In the genomic region with DNA sequence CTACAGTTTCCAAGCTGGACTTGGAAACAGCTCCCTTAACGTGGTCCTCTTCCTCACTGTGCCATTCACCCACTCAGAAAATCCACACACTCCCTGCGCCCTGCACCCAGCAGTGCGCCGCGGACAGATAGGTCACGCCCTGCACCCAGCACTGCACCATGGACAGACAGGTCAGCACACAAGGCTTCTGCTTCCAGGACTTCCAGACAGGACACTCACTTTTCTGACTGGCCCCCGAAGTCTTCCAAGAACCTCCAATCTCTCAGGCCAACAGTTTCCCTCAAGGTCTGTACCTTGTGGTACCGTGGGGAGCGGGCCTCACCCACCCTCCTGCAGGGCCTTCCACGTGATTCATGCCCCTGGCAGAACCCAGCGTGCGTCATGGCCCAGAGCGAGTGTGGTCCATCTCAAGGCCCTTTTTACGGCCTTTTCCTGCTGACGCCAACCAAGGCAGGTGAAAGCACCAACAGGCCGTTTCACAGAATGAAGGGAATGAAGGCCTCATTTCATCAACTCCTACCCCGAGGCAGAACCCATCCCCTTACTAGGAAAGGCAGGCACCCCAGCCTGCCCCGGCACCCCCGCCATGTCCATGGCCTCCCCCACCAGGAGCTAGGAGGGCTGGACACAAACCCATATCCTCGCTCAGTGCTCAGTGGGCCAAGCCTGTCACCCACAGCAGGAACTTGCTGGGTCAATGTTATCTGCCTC, we compare ENCODE assay signal across 21 cellular contexts. TPM values are rescaled to one million over a fixed set of nuclear protein-coding genes. Genes with fewer than 3 reads are reported as not detected.
DNase-seq lines count a peak whose midpoint lies in the region; ATAC-seq and TF ChIP-seq lines count a peak whose summit lies in the region.
"Had no signal": no experiment of that assay in that cellular context is flagged by ENCODE, and none has a peak within 500 bp of the region (broad histone marks: within the 10 kb centered on the region; RNA-seq: fewer than 3 reads in every experiment).

No MANE protein-coding gene starts in this region.

- no peak overlapping the region for H3T11ph ChIP-seq in H9 (ENCODE audit: low read length)

- H3K27ac ChIP-seq in H9 (ENCODE audit: insufficient read length, low read depth, low read length), result no peak overlapping the region
- peak overlapping the region; percentile 58 to 84 (median 69) for H3K27ac ChIP-seq in right lobe of liver
- no peak overlapping the region for H3K27ac ChIP-seq in sigmoid colon
- H3K27ac ChIP-seq: dorsolateral prefrontal cortex, epithelial cell of prostate, neural progenitor cell had no signal

- no peak overlapping the region for H2BK12ac ChIP-seq in H9 (ENCODE audit: insufficient read length, low read depth, low read length)

- no peak overlapping the region for H3K23ac ChIP-seq in H9 (ENCODE audit: insufficient read length, low read depth, low read length)

- no peak overlapping the region for H2AFZ ChIP-seq in H9 (ENCODE audit: low read length)
- H2AFZ ChIP-seq: neural progenitor cell had no signal

- no peak overlapping the region for H3K4me2 ChIP-seq in H9 (ENCODE audit: insufficient read depth, insufficient read length, low read length)
- H3K4me2 ChIP-seq: neural progenitor cell had no signal

- no peak overlapping the region for H2AK5ac ChIP-seq in H9 (ENCODE audit: insufficient read length, low read length)

- peak overlapping the region; percentile 46 to 86 (median 68); a peak in 3 of 7 replicates for H3K27ac Mint-ChIP-seq in H9
- no peak overlapping the region for H3K27ac Mint-ChIP-seq in MCF 10A (ENCODE audit: low read depth, unreplicated experiment)
- H3K27ac Mint-ChIP-seq: neural progenitor cell had no signal

- intact Hi-C loops in right lobe of liver (cut with DNase I) (loop anchor here in 1 of 2 donors (10.0 kb wide), 1 partner anchor 90 kb away; no protein-coding TSS in a partner anchor), sigmoid colon (cut with DNase I) (no loop called here), MCF 10A (cut with micrococcal nuclease) (no loop called here)

- H2BK15ac ChIP-seq in H9 (ENCODE audit: low read depth, low read length), result no peak overlapping the region

- POLR2A ChIA-PET in MCF 10A (lab: Yijun Ruan, JAX), result interaction anchor here (0.6 kb wide), 1 partner anchor 17 kb away, joined by 3 read pairs; no protein-coding TSS in a partner anchor

- H3K14ac ChIP-seq in H9 (ENCODE audit: insufficient read depth, low read length), result no peak overlapping the region

- H3K79me1 ChIP-seq in H9 (ENCODE audit: insufficient read depth, low read depth, low read length, poor library complexity, severe bottlenecking), result no peaks in the 10 kb centered on the region

- H4K5ac ChIP-seq in H9 (ENCODE audit: insufficient read length, low read depth, low read length), result no peak overlapping the region

- no peaks in the 10 kb centered on the region for H3K27me3 Mint-ChIP-seq in H9 (ENCODE audit: low read depth)
- H3K27me3 Mint-ChIP-seq in MCF 10A (ENCODE audit: insufficient read depth, unreplicated experiment), result no peaks in the 10 kb centered on the region

- H2BK20ac ChIP-seq in H9 (ENCODE audit: low read depth, low read length, poor library complexity, severe bottlenecking), result no peak overlapping the region

- no peak overlapping the region for H3K9ac ChIP-seq in H9 (ENCODE audit: extremely low read depth, insufficient read length, low read length)
- H3K9ac ChIP-seq: neural progenitor cell had no signal

- H3K9me3 ChIP-seq in H9 (ENCODE audit: control insufficient read depth, low read depth, low read length) (no peaks in the 10 kb centered on the region), right lobe of liver (no peaks in the 10 kb centered on the region), sigmoid colon (no peaks in the 10 kb centered on the region)

- no CpG with 5 or more reads among the region's 20 CpGs for WGBS in H9 (ENCODE audit: extremely low coverage, insufficient read length, low lambda C conversion rate)
- WGBS in right lobe of liver (ENCODE audit: insufficient coverage, low coverage, low lambda C conversion rate, missing lambda C conversion rate), result no CpG with 5 or more reads among the region's 20 CpGs
- 87 to 92% methylated on average over 20 of the region's 20 CpGs for WGBS in sigmoid colon, 2 donors

- no peak for TF ChIP-seq POLR2A in right lobe of liver (IDR thresholded peaks at IDR 0.05)
- no peak for TF ChIP-seq POLR2A in sigmoid colon (IDR thresholded peaks at IDR 0.05)

- H3K18ac ChIP-seq in H9 (ENCODE audit: insufficient read length, low read depth, low read length), result no peak overlapping the region

- ATAC-seq in right lobe of liver (peak; percentile 12 to 44 (median 18)), HG03095 (IDR thresholded peaks at IDR 0.05; ENCODE audit: unreplicated experiment) (no peak)

- no peak overlapping the region for H3K56ac ChIP-seq in H9 (ENCODE audit: insufficient read length, low read depth, low read length)

- H3K36me3 Mint-ChIP-seq in H9 (ENCODE audit: insufficient read depth in 1 of 3, low read depth in 3 of 3), result no peaks in the 10 kb centered on the region; a peak in 2 of 7 replicates
- H3K36me3 Mint-ChIP-seq in MCF 10A (ENCODE audit: insufficient read depth, unreplicated experiment), result peaks cover 11% of the 10 kb centered on the region

- H3K4me1 ChIP-seq in H9 (ENCODE audit: insufficient read depth, low read length) (no peaks in the 10 kb centered on the region; the same call in 1 of the 2 replicates), right lobe of liver (peaks cover 0 to 72% (median 36%) of the 10 kb centered on the region in 4 donors), sigmoid colon (peaks cover 0 to 13% (median 13%) of the 10 kb centered on the region in 4 donors)

- H3K9me3 Mint-ChIP-seq in H9 (no peaks in the 10 kb centered on the region), MCF 10A (ENCODE audit: unreplicated experiment) (no peaks in the 10 kb centered on the region)
- H3K9me3 Mint-ChIP-seq: neural progenitor cell had no signal

- DNase-seq in H9, result no peak
- peak; percentile 86 for DNase-seq in amniotic epithelial cell (ENCODE audit: low read depth)
- DNase-seq in right lobe of liver, result peak; percentile 53 to 68 (median 61)
- DNase-seq in sigmoid colon, result peak; percentile 52
- DNase-seq in MCF 10A (ENCODE audit: unreplicated experiment), result no peak
- no peak for DNase-seq in activated effector memory CD4-positive, alpha-beta T cell treated with anti-CD3 and anti-CD28 coated beads, Interleukin-2, amount 50 U/mL, for 16 hours
- DNase-seq in nucleus accumbens (lab: John Stamatoyannopoulos, UW), result no peak
- DNase-seq: activated CD4-positive, alpha-beta T cell treated with anti-CD3 and anti-CD28 coated beads, Interleukin-2, amount 50 U/mL, for 1 hour; activated gamma-delta T cell; amygdala; central memory CD4-positive, alpha-beta T cell; dorsolateral prefrontal cortex; kidney glomerular epithelial cell; NCI-H2171 treated with DMSO at 0.1 percent for 48 hours; SIG-M5; stimulated activated CD8-positive, alpha-beta memory T cell treated with anti-CD3 and anti-CD28 coated beads, Interleukin-4, amount 100 ng/mL, for 48 hours; substantia nigra; T-helper 1 cell had no signal

- no peaks in the 10 kb centered on the region for H3K27me3 ChIP-seq in H9 (ENCODE audit: insufficient read depth, low read length)
- H3K27me3 ChIP-seq in right lobe of liver, result no peaks in the 10 kb centered on the region
- no peaks in the 10 kb centered on the region for H3K27me3 ChIP-seq in sigmoid colon
- H3K27me3 ChIP-seq: dorsolateral prefrontal cortex, neural progenitor cell had no signal

- no peak overlapping the region for H3K4ac ChIP-seq in H9 (ENCODE audit: low read depth, low read length)

- TF ChIP-seq CTCF in H9 (conservative IDR thresholded peaks at IDR 0.05) (no peak), right lobe of liver (IDR thresholded peaks at IDR 0.05) (no peak), sigmoid colon (IDR thresholded peaks at IDR 0.05) (no peak), MCF 10A (IDR thresholded peaks at IDR 0.05; ENCODE audit: unreplicated experiment) (no peak)

- H3K4me3 ChIP-seq in right lobe of liver (no peak overlapping the region), sigmoid colon (no peak overlapping the region)
- H3K4me3 ChIP-seq: dorsolateral prefrontal cortex, neural progenitor cell had no signal

- no peak overlapping the region for H2BK5ac ChIP-seq in H9 (ENCODE audit: insufficient read length, low read length)

- H3K36me3 ChIP-seq in right lobe of liver (no peaks in the 10 kb centered on the region), sigmoid colon (no peaks in the 10 kb centered on the region)
- H3K36me3 ChIP-seq: neural progenitor cell had no signal

- peaks cover 28% of the 10 kb centered on the region; the same call in 1 of the 2 replicates for H3K79me2 ChIP-seq in H9 (ENCODE audit: insufficient read depth, low read length)

- H2BK120ac ChIP-seq in H9 (ENCODE audit: low read depth, low read length, poor library complexity, severe bottlenecking), result no peak overlapping the region

- no peak for TF ChIP-seq EP300 in sigmoid colon (IDR thresholded peaks at IDR 0.05)

- no peaks in the 10 kb centered on the region for H4K20me1 ChIP-seq in H9 (ENCODE audit: control insufficient read depth, insufficient read depth, insufficient read length)

- CTCF ChIA-PET in MCF 10A (lab: Yijun Ruan, JAX), result interaction anchor here (1.2 kb wide), 1 partner anchor 19 kb away, joined by 5 read pairs; no protein-coding TSS in a partner anchor

- H3K23me2 ChIP-seq in H9 (ENCODE audit: insufficient read length, low read depth, low read length, poor library complexity, severe bottlenecking), result no peaks in the 10 kb centered on the region

- H3K4me1 Mint-ChIP-seq in H9 (peaks cover 47 to 55% of the 10 kb centered on the region in 2 experiments), MCF 10A (ENCODE audit: insufficient read depth, unreplicated experiment) (peaks cover 6% of the 10 kb centered on the region)

- BruUV-seq in MCF 10A (replicated peaks; lab: Mats Ljungman, UMichigan), result no TSS peak

- H3K4me3 Mint-ChIP-seq in H9 (no peak overlapping the region), MCF 10A (ENCODE audit: unreplicated experiment) (no peak overlapping the region)
- H3K4me3 Mint-ChIP-seq: neural progenitor cell had no signal

- H4K91ac ChIP-seq in H9 (ENCODE audit: insufficient read length, low read depth, low read length), result no peak overlapping the region

- H4K8ac ChIP-seq in H9 (replicated peaks; ENCODE audit: insufficient read length, low read depth, low read length), result no peak overlapping the region

RNA-seq across cellular contexts. Expression of gene VAV2, which starts 17.3 kb away (rescaled TPM):
- total RNA-seq in H9 (2021) (58.7 and 58.9 TPM in 2 replicates), right lobe of liver (10 to 100 TPM; 30.1 to 44.3 (median 34.9) TPM), sigmoid colon (1 to 10 TPM; 3.8 to 7.2 (median 6.6) TPM), MCF 10A (2022) (29.9 and 31.0 TPM in 2 replicates)
- 10 to 100 TPM; 14.4 to 23.3 (median 18.5) TPM for polyA plus RNA-seq in sigmoid colon

RNA-seq across cellular contexts. Expression of gene BRD3OS, which starts 50.5 kb away (rescaled TPM):
- total RNA-seq in H9 (2021) (16.4 and 17.8 TPM in 2 replicates), right lobe of liver (1 to 10 TPM; 3.2 to 8.1 (median 5.9) TPM), sigmoid colon (10 to 100 TPM; 11.7 to 19.4 (median 12.7) TPM), MCF 10A (2022) (13.3 and 15.2 TPM in 2 replicates)
- polyA plus RNA-seq in sigmoid colon, result 1 to 10 TPM; 3.9 to 7.8 (median 4.2) TPM

Comparison
In these comparisons a context has a peak if more than half of its experiments do, and no peak if none do; other contexts are left out.
1. DNase-seq: peak in amniotic epithelial cell (single experiment), right lobe of liver (3 of 3) and sigmoid colon (single experiment); none in H9 (single experiment), MCF 10A (single experiment), activated effector memory CD4-positive, alpha-beta T cell treated with anti-CD3 and anti-CD28 coated beads, Interleukin-2, amount 50 U/mL, for 16 hours (single experiment) and nucleus accumbens (0 of 56).
2. H3K27ac ChIP-seq: peak in right lobe of liver (3 of 3); none in H9 (single experiment) and sigmoid colon (0 of 4).